ENCODE assay signal across 16 cellular contexts in genomic region chr10:6567203-6567703, GRCh38.
"Had no signal": no experiment of that assay in that cellular context is flagged by ENCODE, and none has a peak within 500 bp of the region (broad histone marks: within the 10 kb centered on the region; RNA-seq: fewer than 3 reads in every experiment).

No MANE protein-coding gene starts in this region.

- H3K4me3 Mint-ChIP-seq: memory B cell, neural crest cell had no signal

- H3K4me1 ChIP-seq: breast epithelium, left ventricle myocardium inferior, vagina had no signal

- H3K27ac ChIP-seq: breast epithelium, left ventricle myocardium inferior, ovary, tibial nerve, vagina had no signal

- H3K9me3 ChIP-seq: breast epithelium, left ventricle myocardium inferior, ovary, tibial nerve, vagina had no signal

- H3K4me1 Mint-ChIP-seq: neural crest cell had no signal

- DNase-seq: activated CD4-positive, alpha-beta T cell treated with anti-CD3 and anti-CD28 coated beads for 1 hour; activated naive CD4-positive, alpha-beta T cell treated with anti-CD3 and anti-CD28 coated beads, Interleukin-2, amount 50 U/mL, for 16 hours; activated T-cell treated with anti-CD3 and anti-CD28 coated beads, Interleukin-2, amount 50 U/mL, for 1 hour; aorta; foreskin melanocyte; left ventricle myocardium inferior; ovary; SHP77 treated with DMSO at 0.1 percent for 48 hours; stimulated activated CD4-positive, alpha-beta T cell treated with anti-CD3 and anti-CD28 coated beads, Interleukin-15, amount 100 ng/mL, for 24 hours; stimulated activated CD4-positive, alpha-beta T cell treated with anti-CD3 and anti-CD28 coated beads, Interleukin-4, amount 100 ng/mL, for 4 hours; T-helper 9 cell had no signal

- H3K27ac Mint-ChIP-seq: memory B cell had no signal

- H3K36me3 Mint-ChIP-seq: memory B cell had no signal

- H3K9me3 Mint-ChIP-seq: memory B cell, neural crest cell had no signal

- H3K36me3 ChIP-seq: breast epithelium, left ventricle myocardium inferior, ovary, tibial nerve, vagina had no signal

- H3K27me3 ChIP-seq: breast epithelium, ovary, tibial nerve, vagina had no signal

- H3K4me3 ChIP-seq: breast epithelium, left ventricle myocardium inferior, ovary, tibial nerve, vagina had no signal
